ENCODE assay signal across 1 cellular context in genomic region chr13:27961227-27962085, GRCh38.
TF ChIP-seq lines count a peak whose summit lies in the region.

No MANE protein-coding gene starts in this region.

TF ChIP-seq in A549, 52 proteins besides CTCF, POLR2A, EP300 and RAD21 (continued from another document):
- TF ChIP-seq ATOH8 (CRISPR knock-in tag; IDR thresholded peaks at IDR 0.05; ENCODE audit: low read depth) (no peak), HMGXB4 (CRISPR knock-in tag; IDR thresholded peaks at IDR 0.05; ENCODE audit: borderline replicate concordance) (no peak), HDAC2 (IDR thresholded peaks at IDR 0.05) (no peak), SMC3 (IDR thresholded peaks at IDR 0.05) (no peak), EHF (CRISPR knock-in tag; IDR thresholded peaks at IDR 0.05) (no peak), CHD4 (IDR thresholded peaks at IDR 0.05; ENCODE audit: borderline replicate concordance) (no peak), PHF8 (IDR thresholded peaks at IDR 0.05; ENCODE audit: borderline replicate concordance, low read depth) (no peak), MAFK (IDR thresholded peaks at IDR 0.05; ENCODE audit: partially characterized antibody) (no peak), MAZ (IDR thresholded peaks at IDR 0.05; ENCODE audit: borderline replicate concordance, low read depth, low read length) (no peak)
